Comparison of ENCODE assay signal across 1 cellular context in genomic region chr14:20682435-20683124, GRCh38.
TF ChIP-seq lines count a peak whose summit lies in the region.

No MANE protein-coding gene starts in this region.

TF ChIP-seq in GM12878, 131 proteins besides CTCF, POLR2A, EP300 and RAD21 (continued from another document and continues in another):
- TF ChIP-seq NKRF (conservative IDR thresholded peaks at IDR 0.05), result no peak
- TF ChIP-seq FOXM1 (IDR thresholded peaks at IDR 0.05; ENCODE audit: low read depth, low read length), result no peak
- peak; percentile 71; the same call in 1 of the 2 replicates for TF ChIP-seq ASH2L (IDR thresholded peaks at IDR 0.05; ENCODE audit: borderline replicate concordance, low read depth)
- no peak for TF ChIP-seq RB1 (IDR thresholded peaks at IDR 0.05; ENCODE audit: borderline replicate concordance)
- peak; percentile 42; the same call in 1 of the 2 replicates for TF ChIP-seq DPF2 (IDR thresholded peaks at IDR 0.05)
- TF ChIP-seq PRDM15 (CRISPR knock-in tag; IDR thresholded peaks at IDR 0.05), result no peak
- TF ChIP-seq MLLT1 (IDR thresholded peaks at IDR 0.05), result peak; percentile 96
- no peak for TF ChIP-seq CHD4 (IDR thresholded peaks at IDR 0.05)
- TF ChIP-seq ATF7 (IDR thresholded peaks at IDR 0.05; ENCODE audit: low read depth), result peak; percentile 57
- peak; percentile 90 for TF ChIP-seq PML (IDR thresholded peaks at IDR 0.05; ENCODE audit: low read length)
- TF ChIP-seq IRF5 (IDR thresholded peaks at IDR 0.05; ENCODE audit: borderline replicate concordance), result no peak
- TF ChIP-seq USF2 (IDR thresholded peaks at IDR 0.05; ENCODE audit: borderline replicate concordance, low read depth, low read length), result no peak
- peak; percentile 89 for TF ChIP-seq POLR2AphosphoS5 (IDR thresholded peaks at IDR 0.05; ENCODE audit: low read length)
- TF ChIP-seq JUND (IDR thresholded peaks at IDR 0.05; ENCODE audit: low read depth, low read length), result 0 out of 2 replicates have a peak, but pooled peaks have one; percentile 48
- no peak for TF ChIP-seq PAX5 (IDR thresholded peaks at IDR 0.05; ENCODE audit: borderline replicate concordance, low read depth, low read length)
- TF ChIP-seq ZBTB40 (IDR thresholded peaks at IDR 0.05; ENCODE audit: borderline replicate concordance), result peak; percentile 83
- TF ChIP-seq ESRRA (IDR thresholded peaks at IDR 0.05; ENCODE audit: low read length), result no peak
- peak; percentile 79 for TF ChIP-seq CREB1 (IDR thresholded peaks at IDR 0.05; ENCODE audit: low read depth)
- TF ChIP-seq SP1 (IDR thresholded peaks at IDR 0.05; ENCODE audit: low read depth, low read length), result no peak
- peak; percentile 81 for TF ChIP-seq POLR2AphosphoS2 (IDR thresholded peaks at IDR 0.05; ENCODE audit: low read depth, low read length)
- TF ChIP-seq ZZZ3 (IDR thresholded peaks at IDR 0.05; ENCODE audit: control insufficient read depth, insufficient read length, low read depth), result no peak
- no peak for TF ChIP-seq SUPT20H (IDR thresholded peaks at IDR 0.05; ENCODE audit: borderline replicate concordance, control insufficient read depth, low read depth, low read length)
- peak; percentile 84 for TF ChIP-seq IKZF1 (conservative IDR thresholded peaks at IDR 0.05)
- TF ChIP-seq NR2C2 (IDR thresholded peaks at IDR 0.05; ENCODE audit: borderline replicate concordance, control insufficient read depth, insufficient read length, low read depth), result no peak
- TF ChIP-seq FOS (IDR thresholded peaks at IDR 0.05; ENCODE audit: borderline replicate concordance, extremely low read depth, insufficient read length), result no peak
- no peak for TF ChIP-seq TCF3 (IDR thresholded peaks at IDR 0.05; ENCODE audit: borderline replicate concordance, insufficient read depth, low read depth, low read length)
- TF ChIP-seq SPI1 (IDR thresholded peaks at IDR 0.05; ENCODE audit: borderline replicate concordance, insufficient read depth, low read depth, low read length), result peak; percentile 65; the same call in 1 of the 2 replicates
- 0 out of 2 replicates have a peak, but pooled peaks have one; percentile 5 for TF ChIP-seq HDGF (IDR thresholded peaks at IDR 0.05)
- TF ChIP-seq BRCA1 (IDR thresholded peaks at IDR 0.05; ENCODE audit: low read depth, low read length), result no peak
- peak; percentile 35 for TF ChIP-seq BACH1 (IDR thresholded peaks at IDR 0.05; ENCODE audit: borderline replicate concordance)
- no peak for TF ChIP-seq ELK1 (IDR thresholded peaks at IDR 0.05; ENCODE audit: low read depth, low read length)
- TF ChIP-seq SREBF1 (IDR thresholded peaks at IDR 0.05; ENCODE audit: low read length), result no peak
- peak in 1 of 2 experiments; percentile 47; a peak in 1 of 4 replicates for TF ChIP-seq BHLHE40 (IDR thresholded peaks at IDR 0.05; ENCODE audit: borderline replicate concordance in 1 of 2, low read depth in 2 of 2, low read length in 1 of 2)
- TF ChIP-seq EED (IDR thresholded peaks at IDR 0.05; ENCODE audit: low read depth), result peak; percentile 88
- peak; percentile 60; the same call in 1 of the 2 replicates for TF ChIP-seq GATAD2B (conservative IDR thresholded peaks at IDR 0.05; ENCODE audit: low read depth)
- TF ChIP-seq RELB (IDR thresholded peaks at IDR 0.05; ENCODE audit: low read depth), result peak; percentile 82
- no peak; the same call in 1 of the 2 replicates for TF ChIP-seq SIN3A (IDR thresholded peaks at IDR 0.05; ENCODE audit: low read depth, low read length)
- no peak for TF ChIP-seq CBX5 (IDR thresholded peaks at IDR 0.05; ENCODE audit: low read depth)
- no peak for TF ChIP-seq CBX3 (IDR thresholded peaks at IDR 0.05; ENCODE audit: borderline replicate concordance, low read depth)
- no peak for TF ChIP-seq NFXL1 (IDR thresholded peaks at IDR 0.05; ENCODE audit: borderline replicate concordance)
- no peak for TF ChIP-seq HCFC1 (IDR thresholded peaks at IDR 0.05; ENCODE audit: low read length)
- TF ChIP-seq, protein P1, sequence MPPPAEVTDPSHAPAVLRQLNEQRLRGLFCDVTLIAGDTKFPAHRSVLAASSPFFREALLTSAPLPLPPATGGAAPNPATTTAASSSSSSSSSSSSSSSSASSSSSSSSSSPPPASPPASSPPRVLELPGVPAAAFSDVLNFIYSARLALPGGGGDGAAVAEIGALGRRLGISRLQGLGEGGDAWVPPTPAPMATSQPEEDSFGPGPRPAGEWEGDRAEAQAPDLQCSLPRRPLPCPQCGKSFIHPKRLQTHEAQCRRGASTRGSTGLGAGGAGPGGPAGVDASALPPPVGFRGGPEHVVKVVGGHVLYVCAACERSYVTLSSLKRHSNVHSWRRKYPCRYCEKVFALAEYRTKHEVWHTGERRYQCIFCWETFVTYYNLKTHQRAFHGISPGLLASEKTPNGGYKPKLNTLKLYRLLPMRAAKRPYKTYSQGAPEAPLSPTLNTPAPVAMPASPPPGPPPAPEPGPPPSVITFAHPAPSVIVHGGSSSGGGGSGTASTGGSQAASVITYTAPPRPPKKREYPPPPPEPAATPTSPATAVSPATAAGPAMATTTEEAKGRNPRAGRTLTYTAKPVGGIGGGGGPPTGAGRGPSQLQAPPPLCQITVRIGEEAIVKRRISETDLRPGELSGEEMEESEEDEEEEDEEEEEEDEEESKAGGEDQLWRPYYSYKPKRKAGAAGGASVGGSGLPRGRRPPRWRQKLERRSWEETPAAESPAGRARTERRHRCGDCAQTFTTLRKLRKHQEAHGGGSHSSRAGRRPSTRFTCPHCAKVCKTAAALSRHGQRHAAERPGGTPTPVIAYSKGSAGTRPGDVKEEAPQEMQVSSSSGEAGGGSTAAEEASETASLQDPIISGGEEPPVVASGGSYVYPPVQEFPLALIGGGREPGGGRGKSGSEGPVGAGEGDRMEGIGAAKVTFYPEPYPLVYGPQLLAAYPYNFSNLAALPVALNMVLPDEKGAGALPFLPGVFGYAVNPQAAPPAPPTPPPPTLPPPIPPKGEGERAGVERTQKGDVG (CRISPR knock-in tag; IDR thresholded peaks at IDR 0.05), result no peak
- TF ChIP-seq CBFB (IDR thresholded peaks at IDR 0.05; ENCODE audit: low read depth), result no peak
